In genomic region chr22:37627545-37627944, GRCh38 we compare ENCODE assay signal across 8 cellular contexts. TPM values are rescaled to one million over a fixed set of nuclear protein-coding genes. Genes with fewer than 3 reads are reported as not detected.
DNase-seq lines count a peak whose midpoint lies in the region; ATAC-seq and TF ChIP-seq lines count a peak whose summit lies in the region.

No MANE protein-coding gene starts in this region.

- peak overlapping the region; percentile 82 for H3K27ac Mint-ChIP-seq in activated T-helper 2 cell treated with anti-CD3 and anti-CD28 coated beads, Interferon-gamma antibody, Interleukin-2, Interleukin-4, amounts not matched to agents 10 μg/mL and 5 μg/mL and 100 μg/mL, durations not matched to agents 14 hours and 24 hours and 36 hours
- H3K27ac Mint-ChIP-seq in memory B cell = peak overlapping the region; percentile 86

- H3K27me3 Mint-ChIP-seq in activated T-helper 2 cell treated with anti-CD3 and anti-CD28 coated beads, Interferon-gamma antibody, Interleukin-2, Interleukin-4, amounts not matched to agents 10 μg/mL and 5 μg/mL and 100 μg/mL, durations not matched to agents 14 hours and 24 hours and 36 hours (ENCODE audit: low read depth) = no peaks in the 10 kb centered on the region
- H3K27me3 Mint-ChIP-seq in memory B cell = no peaks in the 10 kb centered on the region

- H3K36me3 ChIP-seq in upper lobe of right lung = peaks cover 28% of the 10 kb centered on the region

- H3K36me3 Mint-ChIP-seq in activated T-helper 2 cell treated with anti-CD3 and anti-CD28 coated beads, Interferon-gamma antibody, Interleukin-2, Interleukin-4, amounts not matched to agents 10 μg/mL and 5 μg/mL and 100 μg/mL, durations not matched to agents 14 hours and 24 hours and 36 hours (ENCODE audit: low read depth) = peaks cover 17% of the 10 kb centered on the region
- H3K36me3 Mint-ChIP-seq in memory B cell = peaks cover 14% of the 10 kb centered on the region

- H3K4me1 ChIP-seq in upper lobe of right lung = peaks cover 42% of the 10 kb centered on the region

- no peaks in the 10 kb centered on the region for H3K9me3 Mint-ChIP-seq in activated T-helper 2 cell treated with anti-CD3 and anti-CD28 coated beads, Interferon-gamma antibody, Interleukin-2, Interleukin-4, amounts not matched to agents 10 μg/mL and 5 μg/mL and 100 μg/mL, durations not matched to agents 14 hours and 24 hours and 36 hours
- H3K9me3 Mint-ChIP-seq in memory B cell = no peaks in the 10 kb centered on the region

- DNase-seq in stimulated activated CD4-positive, alpha-beta T cell treated with anti-CD3 and anti-CD28 coated beads, Interleukin-15, amount 100 ng/mL, for 24 hours = peak; percentile 62
- DNase-seq in stimulated activated CD4-positive, alpha-beta T cell treated with anti-CD3 and anti-CD28 coated beads, Interleukin-12 subunit alpha, Interleukin-12 subunit beta, amount 100 ng/mL, for 4 hours = no peak
- DNase-seq in activated T-helper 2 cell treated with anti-CD3 and anti-CD28 coated beads, Interferon-gamma antibody, Interleukin-2, Interleukin-4, amounts not matched to agents 10 μg/mL and 5 μg/mL and 100 μg/mL, durations not matched to agents 14 hours and 24 hours and 36 hours (ENCODE audit: low spot score) = no peak
- DNase-seq in memory B cell (ENCODE audit: low spot score in 2 of 2) = no peak
- DNase-seq in upper lobe of right lung = no peak
- DNase-seq in GM20000 (ENCODE audit: low spot score) = no peak

- peaks cover 20% of the 10 kb centered on the region for H3K4me1 Mint-ChIP-seq in activated T-helper 2 cell treated with anti-CD3 and anti-CD28 coated beads, Interferon-gamma antibody, Interleukin-2, Interleukin-4, amounts not matched to agents 10 μg/mL and 5 μg/mL and 100 μg/mL, durations not matched to agents 14 hours and 24 hours and 36 hours (ENCODE audit: low read depth)
- H3K4me1 Mint-ChIP-seq in memory B cell = peaks cover 52% of the 10 kb centered on the region

- peak; percentile 75 for ATAC-seq in memory B cell (ENCODE audit: low read depth)
- no peak for ATAC-seq in upper lobe of right lung
- no peak for ATAC-seq in HG03025 (IDR thresholded peaks at IDR 0.05; ENCODE audit: low FRiP score, unreplicated experiment)
- ATAC-seq in GM18505 (IDR thresholded peaks at IDR 0.05; ENCODE audit: unreplicated experiment) = no peak

- no peaks in the 10 kb centered on the region for H3K9me3 ChIP-seq in upper lobe of right lung

- H3K4me3 ChIP-seq in upper lobe of right lung = no peak overlapping the region

- peak overlapping the region; percentile 21 for H3K4me3 Mint-ChIP-seq in activated T-helper 2 cell treated with anti-CD3 and anti-CD28 coated beads, Interferon-gamma antibody, Interleukin-2, Interleukin-4, amounts not matched to agents 10 μg/mL and 5 μg/mL and 100 μg/mL, durations not matched to agents 14 hours and 24 hours and 36 hours (ENCODE audit: low read depth)
- H3K4me3 Mint-ChIP-seq in memory B cell = peak overlapping the region; percentile 68

- TF ChIP-seq CTCF in upper lobe of right lung (IDR thresholded peaks at IDR 0.05) = no peak
- TF ChIP-seq CTCF in GM20000 (IDR thresholded peaks at IDR 0.05; ENCODE audit: extremely low read depth, missing control alignments) = no peak

- no peak for TF ChIP-seq POLR2A in GM18505 (IDR thresholded peaks at IDR 0.05; ENCODE audit: borderline replicate concordance, extremely low read depth, insufficient read depth, insufficient read length)

- intact Hi-C loops in activated T-helper 2 cell treated with anti-CD3 and anti-CD28 coated beads, Interferon-gamma antibody, Interleukin-2, Interleukin-4, amounts not matched to agents 10 μg/mL and 5 μg/mL and 100 μg/mL, durations not matched to agents 14 hours and 24 hours and 36 hours (cut with micrococcal nuclease) = loop anchor here (2.0 kb wide), 1 partner anchor 19 kb away; the partner anchor contains the start of gene GGA1
- intact Hi-C loops in upper lobe of right lung (cut with DNase I) = no loop called here

- peak overlapping the region; percentile 70 for H3K27ac ChIP-seq in upper lobe of right lung

- H3K27me3 ChIP-seq in upper lobe of right lung = no peaks in the 10 kb centered on the region

RNA-seq across cellular contexts. Expression of gene SH3BP1, which starts 11.9 kb away (rescaled TPM):
- total RNA-seq in activated T-helper 2 cell treated with anti-CD3 and anti-CD28 coated beads, Interferon-gamma antibody, Interleukin-2, Interleukin-4, amounts not matched to agents 10 μg/mL and 5 μg/mL and 100 μg/mL, durations not matched to agents 14 hours and 24 hours and 36 hours = 117 and 122 TPM in 2 replicates
- total RNA-seq in upper lobe of right lung = 28.3 TPM

RNA-seq across cellular contexts. Expression of gene GGA1, which starts 18.9 kb away (rescaled TPM):
- total RNA-seq in activated T-helper 2 cell treated with anti-CD3 and anti-CD28 coated beads, Interferon-gamma antibody, Interleukin-2, Interleukin-4, amounts not matched to agents 10 μg/mL and 5 μg/mL and 100 μg/mL, durations not matched to agents 14 hours and 24 hours and 36 hours = 69.3 and 71.2 TPM in 2 replicates
- 64.4 TPM for total RNA-seq in upper lobe of right lung

RNA-seq across cellular contexts. Expression of gene PDXP, which starts 31.0 kb away (rescaled TPM):
- total RNA-seq in activated T-helper 2 cell treated with anti-CD3 and anti-CD28 coated beads, Interferon-gamma antibody, Interleukin-2, Interleukin-4, amounts not matched to agents 10 μg/mL and 5 μg/mL and 100 μg/mL, durations not matched to agents 14 hours and 24 hours and 36 hours = 40.1 and 41.9 TPM in 2 replicates
- total RNA-seq in upper lobe of right lung = 6.1 TPM

RNA-seq across cellular contexts. Expression of gene LGALS2, which starts 47.7 kb away (rescaled TPM):
- total RNA-seq in activated T-helper 2 cell treated with anti-CD3 and anti-CD28 coated beads, Interferon-gamma antibody, Interleukin-2, Interleukin-4, amounts not matched to agents 10 μg/mL and 5 μg/mL and 100 μg/mL, durations not matched to agents 14 hours and 24 hours and 36 hours = not detected in 2 replicates
- 2.5 TPM for total RNA-seq in upper lobe of right lung

RNA-seq across cellular contexts. Expression of gene LGALS1, which starts 47.9 kb away (rescaled TPM):
- total RNA-seq in activated T-helper 2 cell treated with anti-CD3 and anti-CD28 coated beads, Interferon-gamma antibody, Interleukin-2, Interleukin-4, amounts not matched to agents 10 μg/mL and 5 μg/mL and 100 μg/mL, durations not matched to agents 14 hours and 24 hours and 36 hours = 892 and 921 TPM in 2 replicates
- 340 TPM for total RNA-seq in upper lobe of right lung
